Comparison of ENCODE assay signal across 16 cellular contexts in genomic region chr2:240983996-240984498, GRCh38. TPM values are rescaled to one million over a fixed set of nuclear protein-coding genes. Genes with fewer than 3 reads are reported as not detected.
DNase-seq lines count a peak whose midpoint lies in the region; ATAC-seq and TF ChIP-seq lines count a peak whose summit lies in the region.
"Had no signal": no experiment of that assay in that cellular context is flagged by ENCODE, and none has a peak within 500 bp of the region (broad histone marks: within the 10 kb centered on the region; RNA-seq: fewer than 3 reads in every experiment).

No MANE protein-coding gene starts in this region.

- H3K27me3 ChIP-seq in body of pancreas, result no peaks in the 10 kb centered on the region
- H3K27me3 ChIP-seq in upper lobe of left lung, result no peaks in the 10 kb centered on the region
- H3K27me3 ChIP-seq: vagina had no signal

- no peak for TF ChIP-seq POLR2A in body of pancreas (IDR thresholded peaks at IDR 0.05)
- no peak for TF ChIP-seq POLR2A in upper lobe of left lung (IDR thresholded peaks at IDR 0.05)

- H3K27ac ChIP-seq in body of pancreas (no peak overlapping the region), upper lobe of left lung (no peak overlapping the region)
- H3K27ac ChIP-seq: esophagus squamous epithelium, neutrophil, stomach, vagina had no signal

- intact Hi-C loops in activated naive CD4-positive, alpha-beta T cell treated with anti-CD3 and anti-CD28 coated beads for 36 hours (cut with micrococcal nuclease), result loop anchor here (10.0 kb wide), 1 partner anchor 69 kb away; no protein-coding TSS in a partner anchor
- intact Hi-C loops in body of pancreas (cut with DNase I), result no loop called here

- CTCF ChIA-PET in activated naive CD4-positive, alpha-beta T cell treated with anti-CD3 and anti-CD28 coated beads for 36 hours (lab: Charles Lee), result interaction anchor here (0.7 to 1.5 kb wide), 6 partner anchors 8 to 169 kb away, joined by 3 to 5 read pairs (median 4); no protein-coding TSS in a partner anchor

- TF ChIP-seq CTCF in body of pancreas (IDR thresholded peaks at IDR 0.05) (no peak), nephron progenitor cell (IDR thresholded peaks at IDR 0.05) (no peak), upper lobe of left lung (IDR thresholded peaks at IDR 0.05) (no peak)

- H3K36me3 ChIP-seq in body of pancreas (replicated peaks in 1 of 2; ENCODE audit: insufficient read depth in 1 of 2, low read depth in 2 of 2) (no peaks in the 10 kb centered on the region), upper lobe of left lung (no peaks in the 10 kb centered on the region)
- H3K36me3 ChIP-seq: esophagus squamous epithelium, neutrophil, stomach, vagina had no signal

- 33 to 47% methylated on average over 12 to 18 of the region's 18 CpGs for WGBS in body of pancreas, 2 donors
- WGBS in upper lobe of left lung, 2 donors, result 55 to 59% methylated on average over 5 to 18 of the region's 18 CpGs

- H3K27ac Mint-ChIP-seq in activated naive CD4-positive, alpha-beta T cell treated with anti-CD3 and anti-CD28 coated beads for 36 hours, result no peak overlapping the region
- H3K27ac Mint-ChIP-seq in nephron progenitor cell, result no peak overlapping the region
- H3K27ac Mint-ChIP-seq: activated CD4-positive, alpha-beta T cell treated with anti-CD3 and anti-CD28 coated beads, Interleukin-2, amount 10 ng/mL, durations not matched to agents 7 days and 5 days; CD4-positive, alpha-beta T cell had no signal

- peaks cover 2% of the 10 kb centered on the region for H3K4me1 Mint-ChIP-seq in activated naive CD4-positive, alpha-beta T cell treated with anti-CD3 and anti-CD28 coated beads for 36 hours (ENCODE audit: low read depth)
- H3K4me1 Mint-ChIP-seq in nephron progenitor cell, result peaks cover 20% of the 10 kb centered on the region
- H3K4me1 Mint-ChIP-seq: activated CD4-positive, alpha-beta T cell treated with anti-CD3 and anti-CD28 coated beads, Interleukin-2, amount 10 ng/mL, durations not matched to agents 7 days and 5 days had no signal

- ATAC-seq in body of pancreas, result no peak
- peak in 1 of 2 donors; percentile 3 for ATAC-seq in upper lobe of left lung (ENCODE audit: low FRiP score in 2 of 2)
- no peak for ATAC-seq in HG03439 (IDR thresholded peaks at IDR 0.05; ENCODE audit: unreplicated experiment)

- H3K9me3 ChIP-seq in body of pancreas (no peaks in the 10 kb centered on the region), upper lobe of left lung (no peaks in the 10 kb centered on the region)
- H3K9me3 ChIP-seq: neutrophil, stomach, vagina had no signal

- no peak overlapping the region for H3K4me3 Mint-ChIP-seq in activated naive CD4-positive, alpha-beta T cell treated with anti-CD3 and anti-CD28 coated beads for 36 hours
- no peak overlapping the region for H3K4me3 Mint-ChIP-seq in nephron progenitor cell
- H3K4me3 Mint-ChIP-seq: activated CD4-positive, alpha-beta T cell treated with anti-CD3 and anti-CD28 coated beads, Interleukin-2, amount 10 ng/mL, durations not matched to agents 7 days and 5 days; CD4-positive, alpha-beta T cell had no signal

- no peaks in the 10 kb centered on the region for H3K27me3 Mint-ChIP-seq in activated naive CD4-positive, alpha-beta T cell treated with anti-CD3 and anti-CD28 coated beads for 36 hours (ENCODE audit: low read depth)
- peaks cover 42% of the 10 kb centered on the region for H3K27me3 Mint-ChIP-seq in nephron progenitor cell (ENCODE audit: low read depth, poor library complexity)
- H3K27me3 Mint-ChIP-seq: CD4-positive, alpha-beta T cell had no signal

- H3K4me3 ChIP-seq in body of pancreas, result no peak overlapping the region
- no peak overlapping the region for H3K4me3 ChIP-seq in upper lobe of left lung
- H3K4me3 ChIP-seq: vagina had no signal

- no peaks in the 10 kb centered on the region for H3K36me3 Mint-ChIP-seq in activated naive CD4-positive, alpha-beta T cell treated with anti-CD3 and anti-CD28 coated beads for 36 hours (ENCODE audit: low read depth)
- no peaks in the 10 kb centered on the region for H3K36me3 Mint-ChIP-seq in nephron progenitor cell (ENCODE audit: low read depth)

- DNase-seq in activated naive CD4-positive, alpha-beta T cell treated with anti-CD3 and anti-CD28 coated beads, Interleukin-2, amount 50 U/mL, for 16 hours, result peak; percentile 7
- DNase-seq in activated naive CD4-positive, alpha-beta T cell treated with anti-CD3 and anti-CD28 coated beads for 36 hours, result no peak
- DNase-seq in body of pancreas, result peak in 3 of 4 donors; percentile 1 to 9 (median 3)
- peak; percentile 17 for DNase-seq in nephron progenitor cell
- DNase-seq in upper lobe of left lung, result peak; percentile 20 to 70
- DNase-seq in retina, result no peak
- no peak for DNase-seq in DMS79 treated with DMSO at 0.1 percent for 48 hours (lab: John Stamatoyannopoulos, UW)
- DNase-seq: effector memory CD4-positive, alpha-beta T cell; esophagus squamous epithelium; MM.1S had no signal

- no peaks in the 10 kb centered on the region for H3K9me3 Mint-ChIP-seq in activated naive CD4-positive, alpha-beta T cell treated with anti-CD3 and anti-CD28 coated beads for 36 hours
- H3K9me3 Mint-ChIP-seq in nephron progenitor cell, result no peaks in the 10 kb centered on the region
- H3K9me3 Mint-ChIP-seq: activated CD4-positive, alpha-beta T cell treated with anti-CD3 and anti-CD28 coated beads, Interleukin-2, amount 10 ng/mL, durations not matched to agents 7 days and 5 days; CD4-positive, alpha-beta T cell had no signal

- TF ChIP-seq EP300 in upper lobe of left lung (IDR thresholded peaks at IDR 0.05), result no peak

- H3K4me1 ChIP-seq in body of pancreas (peaks cover 29% of the 10 kb centered on the region), upper lobe of left lung (peaks cover 19 to 34% (median 27%) of the 10 kb centered on the region in 4 donors)

RNA-seq across cellular contexts. Expression of gene SNED1, which starts 14.4 kb away (rescaled TPM):
- under 1 TPM; 0.35 to 0.60 TPM for total RNA-seq in activated naive CD4-positive, alpha-beta T cell treated with anti-CD3 and anti-CD28 coated beads for 36 hours
- total RNA-seq in body of pancreas, result 10 to 100 TPM; 13.5 to 33.0 TPM
- 100 to 1,000 TPM in 1 of 6 donors, 10 to 100 TPM in 5; 26.0 to 189 (median 38.9) TPM for total RNA-seq in upper lobe of left lung

Comparison
In these comparisons a context has a peak if more than half of its experiments do, and no peak if none do; other contexts are left out.
1. DNase-seq: peak in activated naive CD4-positive, alpha-beta T cell treated with anti-CD3 and anti-CD28 coated beads, Interleukin-2, amount 50 U/mL, for 16 hours (single experiment), body of pancreas (3 of 4), nephron progenitor cell (single experiment) and upper lobe of left lung (2 of 2); none in activated naive CD4-positive, alpha-beta T cell treated with anti-CD3 and anti-CD28 coated beads for 36 hours (single experiment), retina (single experiment) and DMS79 treated with DMSO at 0.1 percent for 48 hours (single experiment).
2. RNA of gene SNED1, which starts 14.4 kb away (total RNA-seq): 26.0 to 189 TPM in upper lobe of left lung and 13.5 to 33.0 TPM in body of pancreas; 0.35 to 0.60 TPM in activated naive CD4-positive, alpha-beta T cell treated with anti-CD3 and anti-CD28 coated beads for 36 hours; every median in the first group is over 4 times any median in the second.